In the genomic region with DNA sequence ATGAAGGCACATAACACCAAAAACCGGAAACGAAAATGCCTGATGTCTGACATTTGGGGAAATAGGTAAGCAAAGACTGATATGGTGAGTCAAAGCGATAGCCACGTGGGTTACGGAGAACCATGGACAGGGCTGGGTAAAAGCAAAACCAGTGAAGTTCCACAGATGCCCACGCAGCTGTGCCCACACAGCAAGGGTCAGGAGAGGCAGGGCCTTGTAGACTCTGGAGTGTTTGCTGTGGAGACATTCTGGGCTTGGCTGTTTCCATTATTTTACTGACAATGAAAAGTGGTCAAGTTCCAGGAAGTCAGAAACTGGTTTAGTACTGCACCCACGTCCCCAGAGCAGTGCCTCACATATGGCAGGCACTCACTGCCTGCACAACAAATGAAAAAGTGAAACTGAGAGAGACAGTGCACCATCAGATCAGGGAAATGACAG, we compare ENCODE assay signal across 1 cellular context.
A peak's percentile ranks its signal among the peaks of the same experiment; 100 is the strongest.
TF ChIP-seq lines count a peak whose summit lies in the region.

No MANE protein-coding gene starts in this region.

TF ChIP-seq in GM12878, 131 proteins besides CTCF, POLR2A, EP300 and RAD21 (continued from another document and continues in another):
- TF ChIP-seq, protein P1, sequence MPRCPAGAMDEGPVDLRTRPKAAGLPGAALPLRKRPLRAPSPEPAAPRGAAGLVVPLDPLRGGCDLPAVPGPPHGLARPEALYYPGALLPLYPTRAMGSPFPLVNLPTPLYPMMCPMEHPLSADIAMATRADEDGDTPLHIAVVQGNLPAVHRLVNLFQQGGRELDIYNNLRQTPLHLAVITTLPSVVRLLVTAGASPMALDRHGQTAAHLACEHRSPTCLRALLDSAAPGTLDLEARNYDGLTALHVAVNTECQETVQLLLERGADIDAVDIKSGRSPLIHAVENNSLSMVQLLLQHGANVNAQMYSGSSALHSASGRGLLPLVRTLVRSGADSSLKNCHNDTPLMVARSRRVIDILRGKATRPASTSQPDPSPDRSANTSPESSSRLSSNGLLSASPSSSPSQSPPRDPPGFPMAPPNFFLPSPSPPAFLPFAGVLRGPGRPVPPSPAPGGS (IDR thresholded peaks at IDR 0.05; ENCODE audit: borderline replicate concordance, insufficient read depth, low read depth, low read length, poor library complexity, severe bottlenecking): peak; percentile 49
- TF ChIP-seq BHLHE40 (IDR thresholded peaks at IDR 0.05; ENCODE audit: borderline replicate concordance in 1 of 2, low read depth in 2 of 2, low read length in 1 of 2) (no peak; a peak in 1 of 4 replicates), SUPT20H (IDR thresholded peaks at IDR 0.05; ENCODE audit: borderline replicate concordance, control insufficient read depth, low read depth, low read length) (no peak), EED (IDR thresholded peaks at IDR 0.05; ENCODE audit: low read depth) (peak; percentile 91), NR2C2 (IDR thresholded peaks at IDR 0.05; ENCODE audit: borderline replicate concordance, control insufficient read depth, insufficient read length, low read depth) (no peak), TCF12 (IDR thresholded peaks at IDR 0.05; ENCODE audit: low read depth, low read length) (peak; percentile 14; the same call in 1 of the 2 replicates), ZNF274 (IDR thresholded peaks at IDR 0.05; ENCODE audit: insufficient read depth, insufficient read length) (no peak), HDAC6 (IDR thresholded peaks at IDR 0.05; ENCODE audit: unreplicated experiment) (no peak), STAT1 (conservative IDR thresholded peaks at IDR 0.05) (no peak), RFX5 (IDR thresholded peaks at IDR 0.05; ENCODE audit: low read depth, low read length) (no peak), LARP7 (IDR thresholded peaks at IDR 0.05) (no peak), EZH2 (IDR thresholded peaks at IDR 0.05; ENCODE audit: borderline replicate concordance, control insufficient read depth, low read depth, low read length) (no peak), ETV6 (conservative IDR thresholded peaks at IDR 0.05 in 1 of 2, IDR thresholded peaks at IDR 0.05 in 1 of 2; ENCODE audit: borderline replicate concordance in 1 of 2, low read depth in 1 of 2) (peak in 1 of 2 experiments; percentile 100; a peak in 2 of 4 replicates), NR2F1 (conservative IDR thresholded peaks at IDR 0.05) (no peak), MXI1 (IDR thresholded peaks at IDR 0.05; ENCODE audit: low read depth, low read length) (no peak), FOXM1 (IDR thresholded peaks at IDR 0.05; ENCODE audit: low read depth, low read length) (no peak), POLR2AphosphoS5 (IDR thresholded peaks at IDR 0.05; ENCODE audit: low read length) (no peak), NRF1 (conservative IDR thresholded peaks at IDR 0.05; ENCODE audit: low read depth, low read length) (no peak), PML (IDR thresholded peaks at IDR 0.05; ENCODE audit: low read length) (no peak), TCF7 (IDR thresholded peaks at IDR 0.05; ENCODE audit: borderline replicate concordance) (no peak), KAT2A (conservative IDR thresholded peaks at IDR 0.05; ENCODE audit: control insufficient read depth, low read depth, low read length) (no peak), CBFB (IDR thresholded peaks at IDR 0.05; ENCODE audit: low read depth) (no peak), CREB1 (IDR thresholded peaks at IDR 0.05; ENCODE audit: low read depth) (0 out of 2 replicates have a peak, but pooled peaks have one; percentile 26), NFIC (IDR thresholded peaks at IDR 0.05; ENCODE audit: low read depth, low read length) (peak; percentile 56), YY1 (IDR thresholded peaks at IDR 0.05; ENCODE audit: low read depth, low read length) (peak; percentile 26; the same call in 1 of the 2 replicates), HDGF (IDR thresholded peaks at IDR 0.05) (no peak), POLR2AphosphoS2 (IDR thresholded peaks at IDR 0.05; ENCODE audit: low read depth, low read length) (no peak), ASH2L (IDR thresholded peaks at IDR 0.05; ENCODE audit: borderline replicate concordance, low read depth) (no peak), DPF2 (IDR thresholded peaks at IDR 0.05) (peak; percentile 11; the same call in 1 of the 2 replicates), PAX5 (IDR thresholded peaks at IDR 0.05; ENCODE audit: borderline replicate concordance, low read depth, low read length) (peak; percentile 92), RBBP5 (conservative IDR thresholded peaks at IDR 0.05) (no peak), CBX5 (IDR thresholded peaks at IDR 0.05; ENCODE audit: low read depth) (0 out of 2 replicates have a peak, but pooled peaks have one; percentile 16), SP1 (IDR thresholded peaks at IDR 0.05; ENCODE audit: low read depth, low read length) (no peak), TARDBP (IDR thresholded peaks at IDR 0.05; ENCODE audit: borderline replicate concordance) (no peak), CBX3 (IDR thresholded peaks at IDR 0.05; ENCODE audit: borderline replicate concordance, low read depth) (no peak)
- TF ChIP-seq, protein P2, sequence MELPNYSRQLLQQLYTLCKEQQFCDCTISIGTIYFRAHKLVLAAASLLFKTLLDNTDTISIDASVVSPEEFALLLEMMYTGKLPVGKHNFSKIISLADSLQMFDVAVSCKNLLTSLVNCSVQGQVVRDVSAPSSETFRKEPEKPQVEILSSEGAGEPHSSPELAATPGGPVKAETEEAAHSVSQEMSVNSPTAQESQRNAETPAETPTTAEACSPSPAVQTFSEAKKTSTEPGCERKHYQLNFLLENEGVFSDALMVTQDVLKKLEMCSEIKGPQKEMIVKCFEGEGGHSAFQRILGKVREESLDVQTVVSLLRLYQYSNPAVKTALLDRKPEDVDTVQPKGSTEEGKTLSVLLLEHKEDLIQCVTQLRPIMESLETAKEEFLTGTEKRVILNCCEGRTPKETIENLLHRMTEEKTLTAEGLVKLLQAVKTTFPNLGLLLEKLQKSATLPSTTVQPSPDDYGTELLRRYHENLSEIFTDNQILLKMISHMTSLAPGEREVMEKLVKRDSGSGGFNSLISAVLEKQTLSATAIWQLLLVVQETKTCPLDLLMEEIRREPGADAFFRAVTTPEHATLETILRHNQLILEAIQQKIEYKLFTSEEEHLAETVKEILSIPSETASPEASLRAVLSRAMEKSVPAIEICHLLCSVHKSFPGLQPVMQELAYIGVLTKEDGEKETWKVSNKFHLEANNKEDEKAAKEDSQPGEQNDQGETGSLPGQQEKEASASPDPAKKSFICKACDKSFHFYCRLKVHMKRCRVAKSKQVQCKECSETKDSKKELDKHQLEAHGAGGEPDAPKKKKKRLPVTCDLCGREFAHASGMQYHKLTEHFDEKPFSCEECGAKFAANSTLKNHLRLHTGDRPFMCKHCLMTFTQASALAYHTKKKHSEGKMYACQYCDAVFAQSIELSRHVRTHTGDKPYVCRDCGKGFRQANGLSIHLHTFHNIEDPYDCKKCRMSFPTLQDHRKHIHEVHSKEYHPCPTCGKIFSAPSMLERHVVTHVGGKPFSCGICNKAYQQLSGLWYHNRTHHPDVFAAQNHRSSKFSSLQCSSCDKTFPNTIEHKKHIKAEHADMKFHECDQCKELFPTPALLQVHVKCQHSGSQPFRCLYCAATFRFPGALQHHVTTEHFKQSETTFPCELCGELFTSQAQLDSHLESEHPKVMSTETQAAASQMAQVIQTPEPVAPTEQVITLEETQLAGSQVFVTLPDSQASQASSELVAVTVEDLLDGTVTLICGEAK (IDR thresholded peaks at IDR 0.05; ENCODE audit: borderline replicate concordance): no peak
- TF ChIP-seq, protein P3, sequence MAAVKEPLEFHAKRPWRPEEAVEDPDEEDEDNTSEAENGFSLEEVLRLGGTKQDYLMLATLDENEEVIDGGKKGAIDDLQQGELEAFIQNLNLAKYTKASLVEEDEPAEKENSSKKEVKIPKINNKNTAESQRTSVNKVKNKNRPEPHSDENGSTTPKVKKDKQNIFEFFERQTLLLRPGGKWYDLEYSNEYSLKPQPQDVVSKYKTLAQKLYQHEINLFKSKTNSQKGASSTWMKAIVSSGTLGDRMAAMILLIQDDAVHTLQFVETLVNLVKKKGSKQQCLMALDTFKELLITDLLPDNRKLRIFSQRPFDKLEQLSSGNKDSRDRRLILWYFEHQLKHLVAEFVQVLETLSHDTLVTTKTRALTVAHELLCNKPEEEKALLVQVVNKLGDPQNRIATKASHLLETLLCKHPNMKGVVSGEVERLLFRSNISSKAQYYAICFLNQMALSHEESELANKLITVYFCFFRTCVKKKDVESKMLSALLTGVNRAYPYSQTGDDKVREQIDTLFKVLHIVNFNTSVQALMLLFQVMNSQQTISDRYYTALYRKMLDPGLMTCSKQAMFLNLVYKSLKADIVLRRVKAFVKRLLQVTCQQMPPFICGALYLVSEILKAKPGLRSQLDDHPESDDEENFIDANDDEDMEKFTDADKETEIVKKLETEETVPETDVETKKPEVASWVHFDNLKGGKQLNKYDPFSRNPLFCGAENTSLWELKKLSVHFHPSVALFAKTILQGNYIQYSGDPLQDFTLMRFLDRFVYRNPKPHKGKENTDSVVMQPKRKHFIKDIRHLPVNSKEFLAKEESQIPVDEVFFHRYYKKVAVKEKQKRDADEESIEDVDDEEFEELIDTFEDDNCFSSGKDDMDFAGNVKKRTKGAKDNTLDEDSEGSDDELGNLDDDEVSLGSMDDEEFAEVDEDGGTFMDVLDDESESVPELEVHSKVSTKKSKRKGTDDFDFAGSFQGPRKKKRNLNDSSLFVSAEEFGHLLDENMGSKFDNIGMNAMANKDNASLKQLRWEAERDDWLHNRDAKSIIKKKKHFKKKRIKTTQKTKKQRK (IDR thresholded peaks at IDR 0.05; ENCODE audit: low read depth, low read length): no peak
- TF ChIP-seq, protein P4, sequence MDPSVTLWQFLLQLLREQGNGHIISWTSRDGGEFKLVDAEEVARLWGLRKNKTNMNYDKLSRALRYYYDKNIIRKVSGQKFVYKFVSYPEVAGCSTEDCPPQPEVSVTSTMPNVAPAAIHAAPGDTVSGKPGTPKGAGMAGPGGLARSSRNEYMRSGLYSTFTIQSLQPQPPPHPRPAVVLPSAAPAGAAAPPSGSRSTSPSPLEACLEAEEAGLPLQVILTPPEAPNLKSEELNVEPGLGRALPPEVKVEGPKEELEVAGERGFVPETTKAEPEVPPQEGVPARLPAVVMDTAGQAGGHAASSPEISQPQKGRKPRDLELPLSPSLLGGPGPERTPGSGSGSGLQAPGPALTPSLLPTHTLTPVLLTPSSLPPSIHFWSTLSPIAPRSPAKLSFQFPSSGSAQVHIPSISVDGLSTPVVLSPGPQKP (IDR thresholded peaks at IDR 0.05; ENCODE audit: low read depth, low read length): no peak
- TF ChIP-seq, protein P5, sequence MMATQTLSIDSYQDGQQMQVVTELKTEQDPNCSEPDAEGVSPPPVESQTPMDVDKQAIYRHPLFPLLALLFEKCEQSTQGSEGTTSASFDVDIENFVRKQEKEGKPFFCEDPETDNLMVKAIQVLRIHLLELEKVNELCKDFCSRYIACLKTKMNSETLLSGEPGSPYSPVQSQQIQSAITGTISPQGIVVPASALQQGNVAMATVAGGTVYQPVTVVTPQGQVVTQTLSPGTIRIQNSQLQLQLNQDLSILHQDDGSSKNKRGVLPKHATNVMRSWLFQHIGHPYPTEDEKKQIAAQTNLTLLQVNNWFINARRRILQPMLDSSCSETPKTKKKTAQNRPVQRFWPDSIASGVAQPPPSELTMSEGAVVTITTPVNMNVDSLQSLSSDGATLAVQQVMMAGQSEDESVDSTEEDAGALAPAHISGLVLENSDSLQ (IDR thresholded peaks at IDR 0.05): no peak
- TF ChIP-seq, protein P6, sequence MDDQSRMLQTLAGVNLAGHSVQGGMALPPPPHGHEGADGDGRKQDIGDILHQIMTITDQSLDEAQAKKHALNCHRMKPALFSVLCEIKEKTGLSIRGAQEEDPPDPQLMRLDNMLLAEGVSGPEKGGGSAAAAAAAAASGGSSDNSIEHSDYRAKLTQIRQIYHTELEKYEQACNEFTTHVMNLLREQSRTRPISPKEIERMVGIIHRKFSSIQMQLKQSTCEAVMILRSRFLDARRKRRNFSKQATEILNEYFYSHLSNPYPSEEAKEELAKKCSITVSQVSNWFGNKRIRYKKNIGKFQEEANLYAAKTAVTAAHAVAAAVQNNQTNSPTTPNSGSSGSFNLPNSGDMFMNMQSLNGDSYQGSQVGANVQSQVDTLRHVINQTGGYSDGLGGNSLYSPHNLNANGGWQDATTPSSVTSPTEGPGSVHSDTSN (IDR thresholded peaks at IDR 0.05; ENCODE audit: insufficient replicate concordance, low read depth, low read length): no peak
- TF ChIP-seq, protein P7, sequence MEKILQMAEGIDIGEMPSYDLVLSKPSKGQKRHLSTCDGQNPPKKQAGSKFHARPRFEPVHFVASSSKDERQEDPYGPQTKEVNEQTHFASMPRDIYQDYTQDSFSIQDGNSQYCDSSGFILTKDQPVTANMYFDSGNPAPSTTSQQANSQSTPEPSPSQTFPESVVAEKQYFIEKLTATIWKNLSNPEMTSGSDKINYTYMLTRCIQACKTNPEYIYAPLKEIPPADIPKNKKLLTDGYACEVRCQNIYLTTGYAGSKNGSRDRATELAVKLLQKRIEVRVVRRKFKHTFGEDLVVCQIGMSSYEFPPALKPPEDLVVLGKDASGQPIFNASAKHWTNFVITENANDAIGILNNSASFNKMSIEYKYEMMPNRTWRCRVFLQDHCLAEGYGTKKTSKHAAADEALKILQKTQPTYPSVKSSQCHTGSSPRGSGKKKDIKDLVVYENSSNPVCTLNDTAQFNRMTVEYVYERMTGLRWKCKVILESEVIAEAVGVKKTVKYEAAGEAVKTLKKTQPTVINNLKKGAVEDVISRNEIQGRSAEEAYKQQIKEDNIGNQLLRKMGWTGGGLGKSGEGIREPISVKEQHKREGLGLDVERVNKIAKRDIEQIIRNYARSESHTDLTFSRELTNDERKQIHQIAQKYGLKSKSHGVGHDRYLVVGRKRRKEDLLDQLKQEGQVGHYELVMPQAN (conservative IDR thresholded peaks at IDR 0.05): no peak
- TF ChIP-seq, protein P8, sequence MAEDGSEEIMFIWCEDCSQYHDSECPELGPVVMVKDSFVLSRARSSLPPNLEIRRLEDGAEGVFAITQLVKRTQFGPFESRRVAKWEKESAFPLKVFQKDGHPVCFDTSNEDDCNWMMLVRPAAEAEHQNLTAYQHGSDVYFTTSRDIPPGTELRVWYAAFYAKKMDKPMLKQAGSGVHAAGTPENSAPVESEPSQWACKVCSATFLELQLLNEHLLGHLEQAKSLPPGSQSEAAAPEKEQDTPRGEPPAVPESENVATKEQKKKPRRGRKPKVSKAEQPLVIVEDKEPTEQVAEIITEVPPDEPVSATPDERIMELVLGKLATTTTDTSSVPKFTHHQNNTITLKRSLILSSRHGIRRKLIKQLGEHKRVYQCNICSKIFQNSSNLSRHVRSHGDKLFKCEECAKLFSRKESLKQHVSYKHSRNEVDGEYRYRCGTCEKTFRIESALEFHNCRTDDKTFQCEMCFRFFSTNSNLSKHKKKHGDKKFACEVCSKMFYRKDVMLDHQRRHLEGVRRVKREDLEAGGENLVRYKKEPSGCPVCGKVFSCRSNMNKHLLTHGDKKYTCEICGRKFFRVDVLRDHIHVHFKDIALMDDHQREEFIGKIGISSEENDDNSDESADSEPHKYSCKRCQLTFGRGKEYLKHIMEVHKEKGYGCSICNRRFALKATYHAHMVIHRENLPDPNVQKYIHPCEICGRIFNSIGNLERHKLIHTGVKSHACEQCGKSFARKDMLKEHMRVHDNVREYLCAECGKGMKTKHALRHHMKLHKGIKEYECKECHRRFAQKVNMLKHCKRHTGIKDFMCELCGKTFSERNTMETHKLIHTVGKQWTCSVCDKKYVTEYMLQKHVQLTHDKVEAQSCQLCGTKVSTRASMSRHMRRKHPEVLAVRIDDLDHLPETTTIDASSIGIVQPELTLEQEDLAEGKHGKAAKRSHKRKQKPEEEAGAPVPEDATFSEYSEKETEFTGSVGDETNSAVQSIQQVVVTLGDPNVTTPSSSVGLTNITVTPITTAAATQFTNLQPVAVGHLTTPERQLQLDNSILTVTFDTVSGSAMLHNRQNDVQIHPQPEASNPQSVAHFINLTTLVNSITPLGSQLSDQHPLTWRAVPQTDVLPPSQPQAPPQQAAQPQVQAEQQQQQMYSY (CRISPR knock-in tag; IDR thresholded peaks at IDR 0.05): no peak
